8 cellular contexts compared by ENCODE assay signal in genomic region chr1:46036894-46037596, GRCh38.
DNase-seq lines count a peak whose midpoint lies in the region; ATAC-seq and TF ChIP-seq lines count a peak whose summit lies in the region.

No MANE protein-coding gene starts in this region.

- no peak overlapping the region for H3K27ac ChIP-seq in HEK293 (ENCODE audit: extremely low read depth, low read depth, low read length)

- H3K9me3 Mint-ChIP-seq in central memory CD8-positive, alpha-beta T cell: no peaks in the 10 kb centered on the region

- CTCF ChIA-PET in HEK293 (lab: Yijun Ruan, JAX): interaction anchor here (0.5 to 9.6 kb wide), 24 partner anchors 12 to 486 kb away, joined by 3 to 148 read pairs (median 4); partner anchors contain the start of genes P3R3URF, PIK3R3 and TSPAN1

- no peak overlapping the region for H3K4me3 Mint-ChIP-seq in central memory CD8-positive, alpha-beta T cell

- no peaks in the 10 kb centered on the region for H3K4me1 Mint-ChIP-seq in central memory CD8-positive, alpha-beta T cell

- DNase-seq in CMK (ENCODE audit: low read depth): peak; percentile 62
- peak; percentile 62 for DNase-seq in NCI-H446 treated with DMSO at 0.1 percent for 48 hours (lab: John Stamatoyannopoulos, UW)
- DNase-seq in activated CD4-positive, alpha-beta T cell treated with anti-CD3 and anti-CD28 coated beads for 1 hour: peak; percentile 76
- peak; percentile 67 to 84 for DNase-seq in central memory CD8-positive, alpha-beta T cell (ENCODE audit: low spot score in 2 of 2)
- peak; percentile 79 for DNase-seq in kidney tubule cell (ENCODE audit: low spot score)
- DNase-seq in stimulated activated CD4-positive, alpha-beta T cell treated with anti-CD3 and anti-CD28 coated beads, Interleukin-2, amount 100 ng/mL, for 4 hours (ENCODE audit: low read depth): peak; percentile 75

- no peak overlapping the region for H3K4me3 ChIP-seq in HEK293 (ENCODE audit: low read depth, low read length)

- H3K27me3 Mint-ChIP-seq in central memory CD8-positive, alpha-beta T cell: no peaks in the 10 kb centered on the region

- ATAC-seq in central memory CD8-positive, alpha-beta T cell (replicated peaks; ENCODE audit: extremely low read depth, poor library complexity, severe bottlenecking): peak; percentile 40
- no peak for ATAC-seq in GM21447 (IDR thresholded peaks at IDR 0.05; ENCODE audit: unreplicated experiment)

- peaks cover 4% of the 10 kb centered on the region for H3K4me1 ChIP-seq in HEK293 (ENCODE audit: control insufficient read depth, insufficient read depth, low read length)

- H3K27ac Mint-ChIP-seq in central memory CD8-positive, alpha-beta T cell (ENCODE audit: low read depth): no peak overlapping the region

- H3K9me3 ChIP-seq in HEK293 (ENCODE audit: control insufficient read depth, insufficient read depth, low read depth, low read length): no peaks in the 10 kb centered on the region

- TF ChIP-seq CTCF in HEK293 (tag by site-specific recombination; IDR thresholded peaks at IDR 0.05): peak; percentile 97

- peaks cover 0 to 52% of the 10 kb centered on the region in 2 experiments; a peak in 1 of 3 replicates for H3K36me3 ChIP-seq in HEK293 (ENCODE audit: control insufficient read depth in 2 of 2, insufficient read depth in 1 of 2, low read length in 2 of 2)

- H3K36me3 Mint-ChIP-seq in central memory CD8-positive, alpha-beta T cell (ENCODE audit: insufficient read depth): peaks cover 2% of the 10 kb centered on the region

- POLR2A ChIA-PET in HEK293 (lab: Yijun Ruan, JAX): no interaction called here

TF ChIP-seq in HEK293, 187 proteins besides CTCF, POLR2A, EP300 and RAD21 (continues in another document):
- TF ChIP-seq ZNF660 (tag by site-specific recombination; IDR thresholded peaks at IDR 0.05) (peak; percentile 83), ZNF221 (tag by site-specific recombination; IDR thresholded peaks at IDR 0.05; ENCODE audit: borderline replicate concordance) (no peak), BCL11B (tag by site-specific recombination; IDR thresholded peaks at IDR 0.05; ENCODE audit: low read depth) (no peak), GLI4 (tag by site-specific recombination; IDR thresholded peaks at IDR 0.05) (no peak), ZEB2 (tag by site-specific recombination; IDR thresholded peaks at IDR 0.05) (no peak), ZNF394 (tag by site-specific recombination; IDR thresholded peaks at IDR 0.05; ENCODE audit: borderline replicate concordance) (peak; percentile 38; the same call in 1 of the 2 replicates), ZNF24 (tag by site-specific recombination; IDR thresholded peaks at IDR 0.05) (peak; percentile 27; the same call in 1 of the 2 replicates), ZNF544 (tag by site-specific recombination; IDR thresholded peaks at IDR 0.05) (no peak), ZFP69B (tag by site-specific recombination; IDR thresholded peaks at IDR 0.05) (0 out of 2 replicates have a peak, but pooled peaks have one; percentile 36), ZNF114 (tag by site-specific recombination; IDR thresholded peaks at IDR 0.05) (no peak), ZNF501 (tag by site-specific recombination; IDR thresholded peaks at IDR 0.05) (peak; percentile 76; the same call in 1 of the 2 replicates), ZNF433 (tag by site-specific recombination; IDR thresholded peaks at IDR 0.05; ENCODE audit: low read depth) (no peak), ZFP37 (tag by site-specific recombination; IDR thresholded peaks at IDR 0.05) (peak; percentile 92), ZNF658 (tag by site-specific recombination; IDR thresholded peaks at IDR 0.05) (no peak), ZBTB7A (tag by site-specific recombination; IDR thresholded peaks at IDR 0.05; ENCODE audit: low read depth) (no peak), ZNF548 (tag by site-specific recombination; IDR thresholded peaks at IDR 0.05) (no peak), KLF7 (tag by site-specific recombination; IDR thresholded peaks at IDR 0.05; ENCODE audit: borderline replicate concordance) (no peak), SETDB1 (IDR thresholded peaks at IDR 0.05; ENCODE audit: insufficient read length, low read length) (no peak), SP7 (tag by site-specific recombination; IDR thresholded peaks at IDR 0.05) (peak; percentile 52; the same call in 1 of the 2 replicates), ZNF654 (tag by site-specific recombination; IDR thresholded peaks at IDR 0.05; ENCODE audit: low read depth) (peak; percentile 96), ZSCAN5A (tag by site-specific recombination; IDR thresholded peaks at IDR 0.05) (no peak), ZNF16 (tag by site-specific recombination; IDR thresholded peaks at IDR 0.05; ENCODE audit: low read depth) (no peak), HOXD13 (CRISPR knock-in tag; IDR thresholded peaks at IDR 0.05; ENCODE audit: borderline replicate concordance) (no peak), ZXDB (tag by site-specific recombination; IDR thresholded peaks at IDR 0.05) (no peak), MYNN (tag by site-specific recombination; IDR thresholded peaks at IDR 0.05; ENCODE audit: borderline replicate concordance) (no peak)
- TF ChIP-seq, protein P1, sequence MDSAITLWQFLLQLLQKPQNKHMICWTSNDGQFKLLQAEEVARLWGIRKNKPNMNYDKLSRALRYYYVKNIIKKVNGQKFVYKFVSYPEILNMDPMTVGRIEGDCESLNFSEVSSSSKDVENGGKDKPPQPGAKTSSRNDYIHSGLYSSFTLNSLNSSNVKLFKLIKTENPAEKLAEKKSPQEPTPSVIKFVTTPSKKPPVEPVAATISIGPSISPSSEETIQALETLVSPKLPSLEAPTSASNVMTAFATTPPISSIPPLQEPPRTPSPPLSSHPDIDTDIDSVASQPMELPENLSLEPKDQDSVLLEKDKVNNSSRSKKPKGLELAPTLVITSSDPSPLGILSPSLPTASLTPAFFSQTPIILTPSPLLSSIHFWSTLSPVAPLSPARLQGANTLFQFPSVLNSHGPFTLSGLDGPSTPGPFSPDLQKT (IDR thresholded peaks at IDR 0.05; ENCODE audit: borderline replicate concordance, low read depth, low read length): no peak
- TF ChIP-seq, protein P2, sequence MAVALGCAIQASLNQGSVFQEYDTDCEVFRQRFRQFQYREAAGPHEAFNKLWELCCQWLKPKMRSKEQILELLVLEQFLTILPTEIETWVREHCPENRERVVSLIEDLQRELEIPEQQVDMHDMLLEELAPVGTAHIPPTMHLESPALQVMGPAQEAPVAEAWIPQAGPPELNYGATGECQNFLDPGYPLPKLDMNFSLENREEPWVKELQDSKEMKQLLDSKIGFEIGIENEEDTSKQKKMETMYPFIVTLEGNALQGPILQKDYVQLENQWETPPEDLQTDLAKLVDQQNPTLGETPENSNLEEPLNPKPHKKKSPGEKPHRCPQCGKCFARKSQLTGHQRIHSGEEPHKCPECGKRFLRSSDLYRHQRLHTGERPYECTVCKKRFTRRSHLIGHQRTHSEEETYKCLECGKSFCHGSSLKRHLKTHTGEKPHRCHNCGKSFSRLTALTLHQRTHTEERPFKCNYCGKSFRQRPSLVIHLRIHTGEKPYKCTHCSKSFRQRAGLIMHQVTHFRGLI (tag by site-specific recombination; IDR thresholded peaks at IDR 0.05): no peak
- TF ChIP-seq, protein P3, sequence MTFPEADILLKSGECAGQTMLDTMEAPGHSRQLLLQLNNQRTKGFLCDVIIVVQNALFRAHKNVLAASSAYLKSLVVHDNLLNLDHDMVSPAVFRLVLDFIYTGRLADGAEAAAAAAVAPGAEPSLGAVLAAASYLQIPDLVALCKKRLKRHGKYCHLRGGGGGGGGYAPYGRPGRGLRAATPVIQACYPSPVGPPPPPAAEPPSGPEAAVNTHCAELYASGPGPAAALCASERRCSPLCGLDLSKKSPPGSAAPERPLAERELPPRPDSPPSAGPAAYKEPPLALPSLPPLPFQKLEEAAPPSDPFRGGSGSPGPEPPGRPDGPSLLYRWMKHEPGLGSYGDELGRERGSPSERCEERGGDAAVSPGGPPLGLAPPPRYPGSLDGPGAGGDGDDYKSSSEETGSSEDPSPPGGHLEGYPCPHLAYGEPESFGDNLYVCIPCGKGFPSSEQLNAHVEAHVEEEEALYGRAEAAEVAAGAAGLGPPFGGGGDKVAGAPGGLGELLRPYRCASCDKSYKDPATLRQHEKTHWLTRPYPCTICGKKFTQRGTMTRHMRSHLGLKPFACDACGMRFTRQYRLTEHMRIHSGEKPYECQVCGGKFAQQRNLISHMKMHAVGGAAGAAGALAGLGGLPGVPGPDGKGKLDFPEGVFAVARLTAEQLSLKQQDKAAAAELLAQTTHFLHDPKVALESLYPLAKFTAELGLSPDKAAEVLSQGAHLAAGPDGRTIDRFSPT (tag by site-specific recombination; IDR thresholded peaks at IDR 0.05): no peak
- TF ChIP-seq, protein P4, sequence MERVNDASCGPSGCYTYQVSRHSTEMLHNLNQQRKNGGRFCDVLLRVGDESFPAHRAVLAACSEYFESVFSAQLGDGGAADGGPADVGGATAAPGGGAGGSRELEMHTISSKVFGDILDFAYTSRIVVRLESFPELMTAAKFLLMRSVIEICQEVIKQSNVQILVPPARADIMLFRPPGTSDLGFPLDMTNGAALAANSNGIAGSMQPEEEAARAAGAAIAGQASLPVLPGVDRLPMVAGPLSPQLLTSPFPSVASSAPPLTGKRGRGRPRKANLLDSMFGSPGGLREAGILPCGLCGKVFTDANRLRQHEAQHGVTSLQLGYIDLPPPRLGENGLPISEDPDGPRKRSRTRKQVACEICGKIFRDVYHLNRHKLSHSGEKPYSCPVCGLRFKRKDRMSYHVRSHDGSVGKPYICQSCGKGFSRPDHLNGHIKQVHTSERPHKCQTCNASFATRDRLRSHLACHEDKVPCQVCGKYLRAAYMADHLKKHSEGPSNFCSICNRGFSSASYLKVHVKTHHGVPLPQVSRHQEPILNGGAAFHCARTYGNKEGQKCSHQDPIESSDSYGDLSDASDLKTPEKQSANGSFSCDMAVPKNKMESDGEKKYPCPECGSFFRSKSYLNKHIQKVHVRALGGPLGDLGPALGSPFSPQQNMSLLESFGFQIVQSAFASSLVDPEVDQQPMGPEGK (tag by site-specific recombination; IDR thresholded peaks at IDR 0.05): 0 out of 2 replicates have a peak, but pooled peaks have one; percentile 21
